18 cellular contexts compared by ENCODE assay signal in genomic region chr1:56844709-56845108, GRCh38. TPM values are rescaled to one million over a fixed set of nuclear protein-coding genes. Genes with fewer than 3 reads are reported as not detected.
DNase-seq lines count a peak whose midpoint lies in the region; ATAC-seq and TF ChIP-seq lines count a peak whose summit lies in the region.
"Had no signal": no experiment of that assay in that cellular context is flagged by ENCODE, and none has a peak within 500 bp of the region (broad histone marks: within the 10 kb centered on the region; RNA-seq: fewer than 3 reads in every experiment).

No MANE protein-coding gene starts in this region.

- H2AFZ ChIP-seq in neural cell (ENCODE audit: low read depth, low read length) = no peak overlapping the region
- H2AFZ ChIP-seq: PC-9 had no signal

- H3K4me2 ChIP-seq in BLaER1 treated with 17β-estradiol and CSF1 and Interleukin-3, amounts not matched to agents 10 nM and 100 nM = peak overlapping the region in 8 of 11 experiments; percentile 35 to 70 (median 55); a peak in 14 of 22 replicates
- peak overlapping the region; percentile 30 for H3K4me2 ChIP-seq in neural cell (ENCODE audit: low read length)
- H3K4me2 ChIP-seq: PC-9, SK-N-SH had no signal

- POLR2A ChIA-PET in naive thymus-derived CD8-positive, alpha-beta T cell (lab: Charles Lee) = no interaction called here

- H3K4me1 ChIP-seq in BLaER1 treated with 17β-estradiol and CSF1 and Interleukin-3, amounts not matched to agents 10 nM and 100 nM = peaks cover 0 to 17% (median 14%) of the 10 kb centered on the region in 10 experiments; a peak in 14 of 20 replicates
- H3K4me1 ChIP-seq in stomach = peaks cover 0 to 8% (median 0%) of the 10 kb centered on the region in 4 donors
- H3K4me1 ChIP-seq: BE2C had no signal

- no peaks in the 10 kb centered on the region for H3K36me3 Mint-ChIP-seq in naive thymus-derived CD8-positive, alpha-beta T cell
- H3K36me3 Mint-ChIP-seq: CD8-positive, alpha-beta memory T cell had no signal

- WGBS in stomach, 5 donors = 46 to 76% (median 63%) methylated on average over 6 of the region's 6 CpGs

- H3K9me2 ChIP-seq in neural cell (ENCODE audit: insufficient read depth, low read length) = no peaks in the 10 kb centered on the region
- H3K9me2 ChIP-seq: SK-N-SH had no signal

- TF ChIP-seq EP300 in neural cell (conservative IDR thresholded peaks at IDR 0.05; ENCODE audit: poor library complexity, severe bottlenecking) (no peak), stomach (IDR thresholded peaks at IDR 0.05) (no peak)

- H3K4me3 Mint-ChIP-seq in naive thymus-derived CD8-positive, alpha-beta T cell = no peak overlapping the region
- H3K4me3 Mint-ChIP-seq: CD8-positive, alpha-beta memory T cell had no signal

- H3K9ac ChIP-seq in BLaER1 treated with 17β-estradiol and CSF1 and Interleukin-3, amounts not matched to agents 10 nM and 100 nM = no peak overlapping the region
- H3K9ac ChIP-seq in neural cell (ENCODE audit: low read length) = peak overlapping the region; percentile 16
- H3K9ac ChIP-seq: SK-N-SH had no signal

- peaks cover 0 to 2% (median 0%) of the 10 kb centered on the region in 4 donors for H3K4me1 Mint-ChIP-seq in naive thymus-derived CD8-positive, alpha-beta T cell
- H3K4me1 Mint-ChIP-seq: CD8-positive, alpha-beta memory T cell had no signal

- no peak for TF ChIP-seq RAD21 in neural cell (conservative IDR thresholded peaks at IDR 0.05)

- TF ChIP-seq CTCF in neural cell (IDR thresholded peaks at IDR 0.05; ENCODE audit: poor library complexity, severe bottlenecking) = no peak
- TF ChIP-seq CTCF in stomach (IDR thresholded peaks at IDR 0.05) = no peak

- H3F3A ChIP-seq in neural cell (ENCODE audit: insufficient read depth, low read length, poor library complexity, severe bottlenecking) = no peaks in the 10 kb centered on the region

- no peak for TF ChIP-seq POLR2A in stomach (IDR thresholded peaks at IDR 0.05)

- H3K27ac ChIP-seq in BLaER1 treated with 17β-estradiol and CSF1 and Interleukin-3, amounts not matched to agents 10 nM and 100 nM = no peak overlapping the region
- H3K27ac ChIP-seq in neural cell (ENCODE audit: low read length) (peak overlapping the region; percentile 28), stomach (no peak overlapping the region)
- H3K27ac ChIP-seq: PC-9 had no signal

- peaks cover 0 to 2% (median 0%) of the 10 kb centered on the region in 9 donors for H3K9me3 Mint-ChIP-seq in naive thymus-derived CD8-positive, alpha-beta T cell

- no peak for ATAC-seq in naive thymus-derived CD8-positive, alpha-beta T cell

- intact Hi-C loops in stomach (cut with DNase I; ENCODE audit: low total_unique reads) = no loop called here

- peaks cover under 1 to 16% (median 10%) of the 10 kb centered on the region in 11 experiments; a peak in 15 of 22 replicates for H3K9me3 ChIP-seq in BLaER1 treated with 17β-estradiol and CSF1 and Interleukin-3, amounts not matched to agents 10 nM and 100 nM (replicated peaks in 1 of 11)
- H3K9me3 ChIP-seq in neural cell (ENCODE audit: low read length) (no peaks in the 10 kb centered on the region), stomach (peaks cover 0 to 3% (median 2%) of the 10 kb centered on the region in 4 donors)
- H3K9me3 ChIP-seq: BE2C, SK-N-SH had no signal

- H4K20me1 ChIP-seq in BLaER1 treated with 17β-estradiol and CSF1 and Interleukin-3, amounts not matched to agents 10 nM and 100 nM = no peaks in the 10 kb centered on the region
- H4K20me1 ChIP-seq in neural cell (ENCODE audit: insufficient read depth) = no peaks in the 10 kb centered on the region

- no peak overlapping the region for H3K27ac Mint-ChIP-seq in naive thymus-derived CD8-positive, alpha-beta T cell
- H3K27ac Mint-ChIP-seq: CD8-positive, alpha-beta memory T cell had no signal

- peak; percentile 54 for DNase-seq in NCI-H1105 (lab: John Stamatoyannopoulos, UW)
- peak; percentile 27 for DNase-seq in NCI-H345 (lab: John Stamatoyannopoulos, UW)
- no peak for DNase-seq in amygdala (lab: John Stamatoyannopoulos, UW)
- no peak for DNase-seq in stomach
- DNase-seq in naive thymus-derived CD8-positive, alpha-beta T cell = no peak
- DNase-seq: BE2C; CD8-positive, alpha-beta memory T cell; DND-41; GDM1; KBM-7; NCI-H2081 treated with DMSO at 0.1 percent for 48 hours; NCI-H510A treated with DMSO at 0.1 percent for 48 hours; PC-9; SK-N-SH; T-helper 1 cell had no signal

- peaks cover 3 to 50% (median 11%) of the 10 kb centered on the region in 5 donors for H3K27me3 Mint-ChIP-seq in naive thymus-derived CD8-positive, alpha-beta T cell

- H3K27me3 ChIP-seq in BLaER1 treated with 17β-estradiol and CSF1 and Interleukin-3, amounts not matched to agents 10 nM and 100 nM = no peaks in the 10 kb centered on the region
- no peaks in the 10 kb centered on the region for H3K27me3 ChIP-seq in neural cell (ENCODE audit: insufficient read depth, low read depth, low read length)
- H3K27me3 ChIP-seq in stomach = no peaks in the 10 kb centered on the region
- H3K27me3 ChIP-seq: BE2C had no signal

- no peak overlapping the region for H3K4me3 ChIP-seq in BLaER1 treated with 17β-estradiol and CSF1 and Interleukin-3, amounts not matched to agents 10 nM and 100 nM
- H3K4me3 ChIP-seq in neural cell (ENCODE audit: low read length) (peak overlapping the region; percentile 18), stomach (no peak overlapping the region)
- H3K4me3 ChIP-seq: PC-9 had no signal

- H3K36me3 ChIP-seq in BLaER1 treated with 17β-estradiol and CSF1 and Interleukin-3, amounts not matched to agents 10 nM and 100 nM = no peaks in the 10 kb centered on the region
- no peaks in the 10 kb centered on the region for H3K36me3 ChIP-seq in neural cell (ENCODE audit: insufficient read depth, low read length)
- no peaks in the 10 kb centered on the region for H3K36me3 ChIP-seq in stomach
- H3K36me3 ChIP-seq: BE2C had no signal

- H3K79me2 ChIP-seq in neural cell (replicated peaks; ENCODE audit: insufficient read depth, low read length) = no peaks in the 10 kb centered on the region

TF ChIP-seq in neural cell, 6 proteins besides CTCF, POLR2A, EP300 and RAD21:
- TF ChIP-seq EZH2 (IDR thresholded peaks at IDR 0.05; ENCODE audit: borderline replicate concordance, insufficient read depth, low read length, poor library complexity, severe bottlenecking) (no peak), MXI1 (conservative IDR thresholded peaks at IDR 0.05; ENCODE audit: poor library complexity, severe bottlenecking) (no peak), POLR2AphosphoS5 (IDR thresholded peaks at IDR 0.05) (no peak), SMC3 (conservative IDR thresholded peaks at IDR 0.05; ENCODE audit: poor library complexity) (no peak), TAF1 (IDR thresholded peaks at IDR 0.05; ENCODE audit: low read depth) (no peak), REST (IDR thresholded peaks at IDR 0.05; ENCODE audit: borderline replicate concordance) (no peak)

RNA-seq across cellular contexts. Expression of gene C8A, which starts 9.9 kb away (rescaled TPM):
- polyA plus RNA-seq in neural cell = not detected in 2 replicates
- not detected in 2 replicates for polyA minus RNA-seq in neural cell
- not detected for total RNA-seq in stomach
- under 1 TPM in 2 of 3 donors, not detected in 1; 0.25 to 0.38 TPM for polyA plus RNA-seq in stomach
- total RNA-seq in naive thymus-derived CD8-positive, alpha-beta T cell = not detected
- not detected for polyA plus RNA-seq in naive thymus-derived CD8-positive, alpha-beta T cell
- total RNA-seq: CD8-positive, alpha-beta memory T cell; PC-9 had no signal
- polyA plus RNA-seq: AG04450; CD8-positive, alpha-beta memory T cell; SK-N-SH had no signal

RNA-seq across cellular contexts. Expression of gene FYB2, which starts 25.5 kb away (rescaled TPM):
- polyA plus RNA-seq in neural cell (0.69 TPM in 1 of 2 replicates, not detected in the other), stomach (1 to 10 TPM in 1 of 3 donors, under 1 TPM in 2; 0.31 to 1.1 (median 0.75) TPM)
- 0.23 TPM in 1 of 2 replicates, not detected in the other for polyA minus RNA-seq in neural cell
- total RNA-seq in stomach = 1 to 10 TPM in 1 of 5 donors, under 1 TPM in 1, not detected in 3; 0.45 to 2.2 TPM
- total RNA-seq in naive thymus-derived CD8-positive, alpha-beta T cell = not detected
- not detected for polyA plus RNA-seq in naive thymus-derived CD8-positive, alpha-beta T cell
- total RNA-seq: CD8-positive, alpha-beta memory T cell; PC-9 had no signal
- polyA plus RNA-seq: AG04450; CD8-positive, alpha-beta memory T cell; SK-N-SH had no signal

Comparison
In these comparisons a context has a peak if more than half of its experiments do, and no peak if none do; other contexts are left out.
1. DNase-seq: peak in NCI-H1105 (single experiment) and NCI-H345 (single experiment); none in amygdala (0 of 56), stomach (single experiment) and naive thymus-derived CD8-positive, alpha-beta T cell (0 of 10).